ENCODE assay signal across 21 cellular contexts in the genomic region with DNA sequence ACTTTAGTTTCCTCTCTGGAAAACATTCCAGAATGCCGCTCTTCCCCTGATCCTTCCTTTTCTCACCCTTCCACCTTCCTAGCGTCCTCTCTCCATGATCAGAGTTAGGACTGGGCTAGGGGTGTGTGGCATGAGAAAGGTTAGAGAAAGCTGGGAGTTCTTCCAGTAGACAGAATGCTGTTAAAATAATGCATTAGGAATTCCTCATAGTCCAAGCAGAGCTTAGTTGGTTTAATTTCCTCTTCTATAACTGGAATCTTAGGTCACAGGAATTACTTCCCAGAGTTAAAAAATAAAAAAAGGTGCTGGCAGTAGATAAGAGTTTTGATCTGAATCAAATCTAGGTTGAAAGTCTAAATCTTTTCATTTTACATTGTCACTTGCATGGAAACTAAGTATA. TPM values are rescaled to one million over a fixed set of nuclear protein-coding genes. Genes with fewer than 3 reads are reported as not detected.
A peak's percentile ranks its signal among the peaks of the same experiment; 100 is the strongest.
DNase-seq lines count a peak whose midpoint lies in the region; TF ChIP-seq lines count a peak whose summit lies in the region.
"Had no signal": no experiment of that assay in that cellular context is flagged by ENCODE, and none has a peak within 500 bp of the region (broad histone marks: within the 10 kb centered on the region; RNA-seq: fewer than 3 reads in every experiment).

No MANE protein-coding gene starts in this region.

- H3K27ac Mint-ChIP-seq in HFFc6: peak overlapping the region; percentile 58
- H3K27ac Mint-ChIP-seq: activated T-helper 2 cell treated with anti-CD3 and anti-CD28 coated beads, Interferon-gamma antibody, Interleukin-2, Interleukin-4, amounts not matched to agents 10 μg/mL and 5 μg/mL and 100 μg/mL, durations not matched to agents 14 hours and 24 hours and 36 hours had no signal

- H3K9me3 Mint-ChIP-seq in HFFc6: no peaks in the 10 kb centered on the region
- H3K9me3 Mint-ChIP-seq: activated T-helper 2 cell treated with anti-CD3 and anti-CD28 coated beads, Interferon-gamma antibody, Interleukin-2, Interleukin-4, amounts not matched to agents 10 μg/mL and 5 μg/mL and 100 μg/mL, durations not matched to agents 14 hours and 24 hours and 36 hours; CD4-positive, CD25-positive, alpha-beta regulatory T cell; central memory CD8-positive, alpha-beta T cell; effector memory CD8-positive, alpha-beta T cell had no signal

- H3K4me1 Mint-ChIP-seq in HFFc6 (ENCODE audit: low read depth): peaks cover 59% of the 10 kb centered on the region

- no peaks in the 10 kb centered on the region for H3K9me3 ChIP-seq in muscle layer of duodenum (ENCODE audit: control insufficient read depth in 1 of 2, low read length in 2 of 2)
- no peaks in the 10 kb centered on the region for H3K9me3 ChIP-seq in subcutaneous abdominal adipose tissue (ENCODE audit: control insufficient read depth in 5 of 5, low read length in 5 of 5)

- H3K36me3 ChIP-seq in muscle layer of duodenum (ENCODE audit: control insufficient read depth in 1 of 2, insufficient read depth in 2 of 2, low read length in 2 of 2) (no peaks in the 10 kb centered on the region), subcutaneous abdominal adipose tissue (ENCODE audit: control insufficient read depth in 5 of 5, insufficient read depth in 5 of 5, low read length in 5 of 5) (peaks cover 0 to 4% (median 3%) of the 10 kb centered on the region in 5 donors)

- H3K4me3 Mint-ChIP-seq in HFFc6: no peak overlapping the region
- H3K4me3 Mint-ChIP-seq: CD4-positive, CD25-positive, alpha-beta regulatory T cell; central memory CD8-positive, alpha-beta T cell; effector memory CD8-positive, alpha-beta T cell had no signal

- peak overlapping the region; percentile 42 for H3K27ac ChIP-seq in muscle layer of duodenum (ENCODE audit: low read length)
- H3K27ac ChIP-seq in subcutaneous abdominal adipose tissue (ENCODE audit: low read depth, low read length): peak overlapping the region; percentile 77

- H3K4me3 ChIP-seq in muscle layer of duodenum (ENCODE audit: low read depth in 1 of 2, low read length in 2 of 2) (no peak overlapping the region), subcutaneous abdominal adipose tissue (ENCODE audit: low read depth in 1 of 5, low read length in 5 of 5) (no peak overlapping the region)
- H3K4me3 ChIP-seq: skin epidermis had no signal

- DNase-seq in HFFc6: no peak
- peak; percentile 45 for DNase-seq in dermis blood vessel endothelial cell
- DNase-seq in NCI-H748 (lab: John Stamatoyannopoulos, UW; ENCODE audit: unreplicated experiment): no peak
- DNase-seq in SKM-1 treated with dmso at 0.1 percent for 144 hours (lab: John Stamatoyannopoulos, UW; ENCODE audit: unreplicated experiment): no peak
- DNase-seq in NCI-H146 (lab: John Stamatoyannopoulos, UW): no peak
- no peak for DNase-seq in NCI-H2029 (lab: John Stamatoyannopoulos, UW)
- DNase-seq: activated CD4-positive, CD25-positive, alpha-beta regulatory T cell treated with anti-CD3 and anti-CD28 coated beads, Interleukin-2, amount 50 U/mL, for 72 hours; CD4-positive, CD25-positive, alpha-beta regulatory T cell; DMS53; effector memory CD8-positive, alpha-beta T cell; hippocampal formation; islet precursor cell; NCI-H748 treated with DMSO at 0.1 percent for 48 hours; occipital lobe; OCI-M1; T1000 had no signal

- H3K4me1 ChIP-seq in muscle layer of duodenum (ENCODE audit: control insufficient read depth in 1 of 2, insufficient read depth in 2 of 2, low read length in 2 of 2) (peaks cover 0 to 22% of the 10 kb centered on the region in 2 donors), subcutaneous abdominal adipose tissue (ENCODE audit: control insufficient read depth in 5 of 5, insufficient read depth in 5 of 5, low read length in 5 of 5) (peaks cover 2 to 26% (median 22%) of the 10 kb centered on the region in 5 donors)

- H3K27me3 ChIP-seq in muscle layer of duodenum (ENCODE audit: low read depth, low read length) (no peaks in the 10 kb centered on the region), subcutaneous abdominal adipose tissue (ENCODE audit: control insufficient read depth in 5 of 5, insufficient read depth in 4 of 5, low read length in 5 of 5) (no peaks in the 10 kb centered on the region)

- H3K27me3 Mint-ChIP-seq in HFFc6 (ENCODE audit: insufficient read depth): no peaks in the 10 kb centered on the region
- H3K27me3 Mint-ChIP-seq: CD4-positive, CD25-positive, alpha-beta regulatory T cell; central memory CD8-positive, alpha-beta T cell; effector memory CD8-positive, alpha-beta T cell had no signal

- H3K36me3 Mint-ChIP-seq in HFFc6 (ENCODE audit: low read depth): peaks cover 20% of the 10 kb centered on the region

- no peak for TF ChIP-seq CTCF in HFFc6 (IDR thresholded peaks at IDR 0.05)

- H3K9ac ChIP-seq in subcutaneous abdominal adipose tissue (ENCODE audit: low read length in 5 of 5): peak overlapping the region in 1 of 5 donors; percentile 16

RNA-seq across cellular contexts. Expression of a gene that starts 37.2 kb away (rescaled TPM):
- 1 to 10 TPM; 1.1 to 2.9 (median 1.4) TPM for total RNA-seq in HFFc6 (2021; fragmentation: NEBNext Ultra II Directional; extraction: Animal tissue kit (Norgen Biotek cat#: 25700))
- total RNA-seq in dermis blood vessel endothelial cell: 11.4 and 16.2 TPM in 2 replicates
